In the genomic region with DNA sequence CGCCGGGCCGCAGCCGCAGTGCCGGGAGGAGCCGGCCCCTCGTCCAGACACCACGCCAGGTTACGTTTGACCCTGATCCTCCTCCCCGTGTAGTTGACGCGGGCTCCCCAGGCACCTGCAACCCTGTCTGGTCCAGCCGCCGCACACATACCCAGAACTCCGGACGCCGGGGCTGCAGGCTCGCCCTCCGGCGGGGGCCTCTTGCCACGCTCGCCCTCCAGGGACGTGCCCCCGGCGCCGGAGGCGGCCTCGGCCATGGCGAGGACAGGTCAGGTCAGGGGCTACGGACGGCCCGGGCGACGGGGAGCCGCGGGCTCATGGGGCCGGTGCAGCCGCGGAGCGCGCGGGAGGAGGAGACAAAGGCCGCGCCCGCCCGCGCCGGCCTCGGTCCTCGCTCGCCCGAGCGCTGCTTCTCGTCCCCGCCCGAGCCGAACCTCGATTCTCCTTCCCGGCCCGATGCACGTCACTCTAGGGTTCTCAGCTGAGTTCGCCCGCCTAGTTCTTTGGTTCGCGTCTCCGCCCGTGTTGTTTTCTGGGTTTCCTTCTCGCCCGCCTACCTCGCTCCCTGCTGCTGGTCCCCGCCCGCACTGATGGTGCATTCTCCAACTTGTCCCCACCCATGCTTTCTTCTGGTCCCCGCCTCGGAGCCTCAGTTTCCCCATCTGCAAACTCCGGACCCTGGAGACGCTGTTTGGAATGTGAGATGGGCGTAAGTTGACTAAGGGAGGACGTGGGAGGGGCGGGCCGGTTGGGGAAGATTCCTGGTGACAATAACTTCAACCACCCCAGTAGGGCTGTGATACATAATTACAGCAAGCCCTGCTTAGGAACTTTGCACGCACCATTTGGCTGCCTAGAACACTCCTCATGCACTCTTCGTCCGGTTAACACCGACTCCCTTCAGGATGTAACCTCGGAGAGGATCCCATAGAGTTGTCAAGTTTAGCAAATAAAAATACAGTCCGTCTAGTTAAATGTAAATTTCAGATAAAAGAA, we compare ENCODE assay signal across 1 cellular context.
A peak's percentile ranks its signal among the peaks of the same experiment; 100 is the strongest.
TF ChIP-seq lines count a peak whose summit lies in the region.

A gene with protein sequence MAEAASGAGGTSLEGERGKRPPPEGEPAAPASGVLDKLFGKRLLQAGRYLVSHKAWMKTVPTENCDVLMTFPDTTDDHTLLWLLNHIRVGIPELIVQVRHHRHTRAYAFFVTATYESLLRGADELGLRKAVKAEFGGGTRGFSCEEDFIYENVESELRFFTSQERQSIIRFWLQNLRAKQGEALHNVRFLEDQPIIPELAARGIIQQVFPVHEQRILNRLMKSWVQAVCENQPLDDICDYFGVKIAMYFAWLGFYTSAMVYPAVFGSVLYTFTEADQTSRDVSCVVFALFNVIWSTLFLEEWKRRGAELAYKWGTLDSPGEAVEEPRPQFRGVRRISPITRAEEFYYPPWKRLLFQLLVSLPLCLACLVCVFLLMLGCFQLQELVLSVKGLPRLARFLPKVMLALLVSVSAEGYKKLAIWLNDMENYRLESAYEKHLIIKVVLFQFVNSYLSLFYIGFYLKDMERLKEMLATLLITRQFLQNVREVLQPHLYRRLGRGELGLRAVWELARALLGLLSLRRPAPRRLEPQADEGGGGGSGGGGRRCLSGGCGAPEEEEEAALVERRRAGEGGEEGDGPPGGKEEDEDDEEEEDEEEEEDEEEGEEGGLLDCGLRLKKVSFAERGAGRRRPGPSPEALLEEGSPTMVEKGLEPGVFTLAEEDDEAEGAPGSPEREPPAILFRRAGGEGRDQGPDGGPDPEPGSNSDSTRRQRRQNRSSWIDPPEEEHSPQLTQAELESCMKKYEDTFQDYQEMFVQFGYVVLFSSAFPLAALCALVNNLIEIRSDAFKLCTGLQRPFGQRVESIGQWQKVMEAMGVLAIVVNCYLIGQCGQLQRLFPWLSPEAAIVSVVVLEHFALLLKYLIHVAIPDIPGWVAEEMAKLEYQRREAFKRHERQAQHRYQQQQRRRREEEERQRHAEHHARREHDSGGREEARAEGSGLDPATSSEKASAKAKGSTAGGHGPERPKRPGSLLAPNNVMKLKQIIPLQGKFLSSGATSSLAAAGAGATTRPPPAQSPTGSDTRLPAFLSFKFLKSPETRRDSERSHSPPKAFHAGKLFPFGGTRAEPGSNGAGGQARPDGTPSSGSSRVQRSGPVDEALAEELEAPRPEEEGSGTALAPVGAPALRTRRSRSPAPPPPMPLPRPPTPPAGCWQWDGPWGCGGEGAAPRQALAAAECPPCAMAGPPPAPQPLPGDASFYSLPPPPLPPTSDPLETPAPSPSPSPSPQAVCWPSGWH (minus strand): TSS at position 442 of the 996 bp plus-strand sequence. CDS start 185 bp downstream, at position 257.

TF ChIP-seq in K562, 482 proteins besides CTCF, POLR2A, EP300 and RAD21 (continued from another document and continues in another):
- TF ChIP-seq, protein P1, sequence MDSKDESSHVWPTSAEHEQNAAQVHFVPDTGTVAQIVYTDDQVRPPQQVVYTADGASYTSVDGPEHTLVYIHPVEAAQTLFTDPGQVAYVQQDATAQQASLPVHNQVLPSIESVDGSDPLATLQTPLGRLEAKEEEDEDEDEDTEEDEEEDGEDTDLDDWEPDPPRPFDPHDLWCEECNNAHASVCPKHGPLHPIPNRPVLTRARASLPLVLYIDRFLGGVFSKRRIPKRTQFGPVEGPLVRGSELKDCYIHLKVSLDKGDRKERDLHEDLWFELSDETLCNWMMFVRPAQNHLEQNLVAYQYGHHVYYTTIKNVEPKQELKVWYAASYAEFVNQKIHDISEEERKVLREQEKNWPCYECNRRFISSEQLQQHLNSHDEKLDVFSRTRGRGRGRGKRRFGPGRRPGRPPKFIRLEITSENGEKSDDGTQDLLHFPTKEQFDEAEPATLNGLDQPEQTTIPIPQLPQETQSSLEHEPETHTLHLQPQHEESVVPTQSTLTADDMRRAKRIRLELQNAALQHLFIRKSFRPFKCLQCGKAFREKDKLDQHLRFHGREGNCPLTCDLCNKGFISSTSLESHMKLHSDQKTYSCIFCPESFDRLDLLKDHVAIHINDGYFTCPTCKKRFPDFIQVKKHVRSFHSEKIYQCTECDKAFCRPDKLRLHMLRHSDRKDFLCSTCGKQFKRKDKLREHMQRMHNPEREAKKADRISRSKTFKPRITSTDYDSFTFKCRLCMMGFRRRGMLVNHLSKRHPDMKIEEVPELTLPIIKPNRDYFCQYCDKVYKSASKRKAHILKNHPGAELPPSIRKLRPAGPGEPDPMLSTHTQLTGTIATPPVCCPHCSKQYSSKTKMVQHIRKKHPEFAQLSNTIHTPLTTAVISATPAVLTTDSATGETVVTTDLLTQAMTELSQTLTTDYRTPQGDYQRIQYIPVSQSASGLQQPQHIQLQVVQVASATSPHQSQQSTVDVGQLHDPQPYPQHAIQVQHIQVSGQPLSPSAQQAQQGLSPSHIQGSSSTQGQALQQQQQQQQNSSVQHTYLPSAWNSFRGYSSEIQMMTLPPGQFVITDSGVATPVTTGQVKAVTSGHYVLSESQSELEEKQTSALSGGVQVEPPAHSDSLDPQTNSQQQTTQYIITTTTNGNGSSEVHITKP (IDR thresholded peaks at IDR 0.05; ENCODE audit: partially characterized antibody), result peak; percentile 82
- TF ChIP-seq ZNF24 (IDR thresholded peaks at IDR 0.05) (peak; percentile 85), STAT5B (CRISPR knock-in tag; IDR thresholded peaks at IDR 0.05) (no peak), ZNF507 (tag; conservative IDR thresholded peaks at IDR 0.05) (no peak), GABPB2 (CRISPR knock-in tag; conservative IDR thresholded peaks at IDR 0.05) (no peak), TCFL5 (CRISPR knock-in tag; conservative IDR thresholded peaks at IDR 0.05) (no peak), SLC30A9 (CRISPR knock-in tag; IDR thresholded peaks at IDR 0.05) (no peak), SRF (CRISPR knock-in tag; IDR thresholded peaks at IDR 0.05) (peak in 1 of 2 experiments; percentile 57; a peak in 1 of 4 replicates), ZNF431 (CRISPR knock-in tag; IDR thresholded peaks at IDR 0.05) (peak; percentile 69), ATF4 (CRISPR knock-in tag; IDR thresholded peaks at IDR 0.05) (no peak), TAF1 (IDR thresholded peaks at IDR 0.05; ENCODE audit: control insufficient read depth, extremely low read depth, insufficient read depth, low read length, severe bottlenecking) (peak; percentile 42), GABPA (tag; conservative IDR thresholded peaks at IDR 0.05; ENCODE audit: low read depth) (no peak; the same call in 1 of the 2 replicates), SPI1 (IDR thresholded peaks at IDR 0.05; ENCODE audit: borderline replicate concordance, low read depth, low read length) (no peak), ELF4 (CRISPR knock-in tag; IDR thresholded peaks at IDR 0.05) (no peak), BRF1 (IDR thresholded peaks at IDR 0.05; ENCODE audit: borderline replicate concordance, extremely low read depth, insufficient read length) (no peak), CBX1 (IDR thresholded peaks at IDR 0.05; ENCODE audit: low read depth) (peak; percentile 13; the same call in 1 of the 2 replicates), PHF20 (IDR thresholded peaks at IDR 0.05; ENCODE audit: partially characterized antibody) (peak; percentile 66), POLR2AphosphoS5 (IDR thresholded peaks at IDR 0.05; ENCODE audit: control insufficient read depth, insufficient read depth, low read depth, low read length) (0 out of 2 replicates have a peak, but pooled peaks have one; percentile 35), CBX8 (IDR thresholded peaks at IDR 0.05; ENCODE audit: borderline replicate concordance, extremely low read depth, low read depth, low read length, poor library complexity, severe bottlenecking) (no peak), ZNF583 (CRISPR knock-in tag; IDR thresholded peaks at IDR 0.05) (peak; percentile 71; the same call in 1 of the 2 replicates), KAT7 (CRISPR knock-in tag; IDR thresholded peaks at IDR 0.05; ENCODE audit: borderline replicate concordance) (peak; percentile 89; the same call in 1 of the 2 replicates), ZNF121 (CRISPR knock-in tag; conservative IDR thresholded peaks at IDR 0.05) (0 out of 2 replicates have a peak, but pooled peaks have one; percentile 18), SIN3A (IDR thresholded peaks at IDR 0.05; ENCODE audit: borderline replicate concordance in 2 of 2, control insufficient read depth in 1 of 2, low read depth in 2 of 2, low read length in 2 of 2) (peak; percentile 88 to 93), ZNF165 (CRISPR knock-in tag; IDR thresholded peaks at IDR 0.05; ENCODE audit: borderline replicate concordance) (no peak), TBP (optimal IDR thresholded peaks at IDR 0.05; ENCODE audit: low read depth, low read length) (no peak), ZNF280B (CRISPR knock-in tag; IDR thresholded peaks at IDR 0.05) (no peak), ZC3H8 (IDR thresholded peaks at IDR 0.05) (no peak), POLR2G (IDR thresholded peaks at IDR 0.05; ENCODE audit: low read depth, low read length) (peak; percentile 81), ILF3 (IDR thresholded peaks at IDR 0.05; ENCODE audit: borderline replicate concordance) (no peak; the same call in 1 of the 2 replicates), MCM3 (IDR thresholded peaks at IDR 0.05) (no peak), ZNF277 (CRISPR knock-in tag; IDR thresholded peaks at IDR 0.05; ENCODE audit: borderline replicate concordance) (no peak), BRCA1 (IDR thresholded peaks at IDR 0.05) (no peak), BRCA1 (CRISPR knock-in tag; IDR thresholded peaks at IDR 0.05) (no peak), ZNF76 (CRISPR knock-in tag; IDR thresholded peaks at IDR 0.05; ENCODE audit: borderline replicate concordance) (no peak), PCBP1 (IDR thresholded peaks at IDR 0.05; ENCODE audit: low read depth, low read length, poor library complexity, severe bottlenecking) (peak; percentile 80), XRCC4 (IDR thresholded peaks at IDR 0.05; ENCODE audit: extremely low read depth, insufficient read depth, insufficient read length) (no peak)
- TF ChIP-seq, protein P2, sequence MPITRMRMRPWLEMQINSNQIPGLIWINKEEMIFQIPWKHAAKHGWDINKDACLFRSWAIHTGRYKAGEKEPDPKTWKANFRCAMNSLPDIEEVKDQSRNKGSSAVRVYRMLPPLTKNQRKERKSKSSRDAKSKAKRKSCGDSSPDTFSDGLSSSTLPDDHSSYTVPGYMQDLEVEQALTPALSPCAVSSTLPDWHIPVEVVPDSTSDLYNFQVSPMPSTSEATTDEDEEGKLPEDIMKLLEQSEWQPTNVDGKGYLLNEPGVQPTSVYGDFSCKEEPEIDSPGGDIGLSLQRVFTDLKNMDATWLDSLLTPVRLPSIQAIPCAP (CRISPR knock-in tag; IDR thresholded peaks at IDR 0.05; ENCODE audit: borderline replicate concordance), result no peak
- TF ChIP-seq, protein P3, sequence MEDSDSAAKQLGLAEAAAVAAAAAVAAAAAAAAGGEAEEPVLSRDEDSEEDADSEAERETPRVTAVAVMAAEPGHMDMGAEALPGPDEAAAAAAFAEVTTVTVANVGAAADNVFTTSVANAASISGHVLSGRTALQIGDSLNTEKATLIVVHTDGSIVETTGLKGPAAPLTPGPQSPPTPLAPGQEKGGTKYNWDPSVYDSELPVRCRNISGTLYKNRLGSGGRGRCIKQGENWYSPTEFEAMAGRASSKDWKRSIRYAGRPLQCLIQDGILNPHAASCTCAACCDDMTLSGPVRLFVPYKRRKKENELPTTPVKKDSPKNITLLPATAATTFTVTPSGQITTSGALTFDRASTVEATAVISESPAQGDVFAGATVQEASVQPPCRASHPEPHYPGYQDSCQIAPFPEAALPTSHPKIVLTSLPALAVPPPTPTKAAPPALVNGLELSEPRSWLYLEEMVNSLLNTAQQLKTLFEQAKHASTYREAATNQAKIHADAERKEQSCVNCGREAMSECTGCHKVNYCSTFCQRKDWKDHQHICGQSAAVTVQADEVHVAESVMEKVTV (CRISPR knock-in tag; IDR thresholded peaks at IDR 0.05), result no peak
- TF ChIP-seq, protein P4, sequence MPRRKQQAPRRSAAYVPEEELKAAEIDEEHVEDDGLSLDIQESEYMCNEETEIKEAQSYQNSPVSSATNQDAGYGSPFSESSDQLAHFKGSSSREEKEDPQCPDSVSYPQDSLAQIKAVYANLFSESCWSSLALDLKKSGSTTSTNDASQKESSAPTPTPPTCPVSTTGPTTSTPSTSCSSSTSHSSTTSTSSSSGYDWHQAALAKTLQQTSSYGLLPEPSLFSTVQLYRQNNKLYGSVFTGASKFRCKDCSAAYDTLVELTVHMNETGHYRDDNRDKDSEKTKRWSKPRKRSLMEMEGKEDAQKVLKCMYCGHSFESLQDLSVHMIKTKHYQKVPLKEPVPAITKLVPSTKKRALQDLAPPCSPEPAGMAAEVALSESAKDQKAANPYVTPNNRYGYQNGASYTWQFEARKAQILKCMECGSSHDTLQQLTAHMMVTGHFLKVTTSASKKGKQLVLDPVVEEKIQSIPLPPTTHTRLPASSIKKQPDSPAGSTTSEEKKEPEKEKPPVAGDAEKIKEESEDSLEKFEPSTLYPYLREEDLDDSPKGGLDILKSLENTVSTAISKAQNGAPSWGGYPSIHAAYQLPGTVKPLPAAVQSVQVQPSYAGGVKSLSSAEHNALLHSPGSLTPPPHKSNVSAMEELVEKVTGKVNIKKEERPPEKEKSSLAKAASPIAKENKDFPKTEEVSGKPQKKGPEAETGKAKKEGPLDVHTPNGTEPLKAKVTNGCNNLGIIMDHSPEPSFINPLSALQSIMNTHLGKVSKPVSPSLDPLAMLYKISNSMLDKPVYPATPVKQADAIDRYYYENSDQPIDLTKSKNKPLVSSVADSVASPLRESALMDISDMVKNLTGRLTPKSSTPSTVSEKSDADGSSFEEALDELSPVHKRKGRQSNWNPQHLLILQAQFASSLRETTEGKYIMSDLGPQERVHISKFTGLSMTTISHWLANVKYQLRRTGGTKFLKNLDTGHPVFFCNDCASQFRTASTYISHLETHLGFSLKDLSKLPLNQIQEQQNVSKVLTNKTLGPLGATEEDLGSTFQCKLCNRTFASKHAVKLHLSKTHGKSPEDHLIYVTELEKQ (CRISPR knock-in tag; IDR thresholded peaks at IDR 0.05), result no peak
